ENCODE assay signal across 30 cellular contexts in genomic region chr1:180539103-180539502, GRCh38. TPM values are rescaled to one million over a fixed set of nuclear protein-coding genes. Genes with fewer than 3 reads are reported as not detected.
"Had no signal": no experiment of that assay in that cellular context is flagged by ENCODE, and none has a peak within 500 bp of the region (broad histone marks: within the 10 kb centered on the region; RNA-seq: fewer than 3 reads in every experiment).

No MANE protein-coding gene starts in this region.

- H3K27ac ChIP-seq: left lung, right lobe of liver, testis, transverse colon had no signal

- H3K36me3 Mint-ChIP-seq: activated naive CD4-positive, alpha-beta T cell treated with anti-CD3 and anti-CD28 coated beads, Interleukin-2, amount 50 U/mL, for 24 hours had no signal

- DNase-seq: activated CD4-positive, alpha-beta T cell treated with anti-CD3 and anti-CD28 coated beads, Interleukin-2, amount 10 ng/mL, durations not matched to agents 7 days and 5 days; activated CD4-positive, CD25-positive, alpha-beta regulatory T cell treated with anti-CD3 and anti-CD28 coated beads, Interleukin-2, amount 50 U/mL, for 72 hours; activated CD8-positive, alpha-beta T cell treated with anti-CD3 and anti-CD28 coated beads for 36 hours; activated naive CD8-positive, alpha-beta T cell treated with anti-CD3 and anti-CD28 coated beads, Interleukin-2, amount 50 U/mL, for 24 hours; activated T-cell treated with anti-CD3 and anti-CD28 coated beads, Interleukin-2, amount 50 U/mL, for 48 hours; amygdala; endodermal cell; foreskin fibroblast; head of caudate nucleus; kidney glomerular epithelial cell; left lung; mucosa of descending colon; posterior cingulate gyrus; right lobe of liver; stimulated activated CD4-positive, alpha-beta T cell treated with anti-CD3 and anti-CD28 coated beads, Interleukin-2, amount 100 ng/mL, for 48 hours; stimulated activated naive CD4-positive, alpha-beta T cell treated with Interleukin-2 at 50 U/mL for 16 hours; T-helper 2 cell; testis; transverse colon had no signal

- H3K27me3 Mint-ChIP-seq: activated naive CD4-positive, alpha-beta T cell treated with anti-CD3 and anti-CD28 coated beads, Interleukin-2, amount 50 U/mL, for 24 hours had no signal

- H3K27ac Mint-ChIP-seq: activated CD4-positive, alpha-beta T cell treated with anti-CD3 and anti-CD28 coated beads, Interleukin-2, amount 10 ng/mL, durations not matched to agents 7 days and 5 days; activated CD8-positive, alpha-beta T cell treated with anti-CD3 and anti-CD28 coated beads for 36 hours; activated naive CD4-positive, alpha-beta T cell treated with anti-CD3 and anti-CD28 coated beads, Interleukin-2, amount 50 U/mL, for 24 hours; activated naive CD8-positive, alpha-beta T cell treated with anti-CD3 and anti-CD28 coated beads, Interleukin-2, amount 50 U/mL, for 24 hours; activated T-helper 2 cell treated with anti-CD3 and anti-CD28 coated beads, Interferon-gamma antibody, Interleukin-2, Interleukin-4, amounts not matched to agents 10 μg/mL and 5 μg/mL and 100 μg/mL, durations not matched to agents 14 hours and 24 hours and 36 hours; dendritic cell treated with granulocyte-macrophage colony-stimulating factor and Interleukin-4, amounts not matched to agents 40 ng/mL and 50 ng/mL, for 4 days; endodermal cell; nephron had no signal

- H3K4me1 ChIP-seq: left lung, transverse colon had no signal

- H3K4me3 Mint-ChIP-seq: activated CD4-positive, alpha-beta T cell treated with anti-CD3 and anti-CD28 coated beads, Interleukin-2, amount 10 ng/mL, durations not matched to agents 7 days and 5 days; activated CD8-positive, alpha-beta T cell treated with anti-CD3 and anti-CD28 coated beads for 36 hours; activated naive CD4-positive, alpha-beta T cell treated with anti-CD3 and anti-CD28 coated beads, Interleukin-2, amount 50 U/mL, for 24 hours; activated naive CD8-positive, alpha-beta T cell treated with anti-CD3 and anti-CD28 coated beads, Interleukin-2, amount 50 U/mL, for 24 hours; central memory CD8-positive, alpha-beta T cell; dendritic cell treated with granulocyte-macrophage colony-stimulating factor and Interleukin-4, amounts not matched to agents 40 ng/mL and 50 ng/mL, for 4 days; endodermal cell; nephron had no signal

- H3K9me3 Mint-ChIP-seq: activated CD4-positive, alpha-beta T cell treated with anti-CD3 and anti-CD28 coated beads, Interleukin-2, amount 10 ng/mL, durations not matched to agents 7 days and 5 days; activated CD8-positive, alpha-beta T cell treated with anti-CD3 and anti-CD28 coated beads for 36 hours; activated naive CD4-positive, alpha-beta T cell treated with anti-CD3 and anti-CD28 coated beads, Interleukin-2, amount 50 U/mL, for 24 hours; activated naive CD8-positive, alpha-beta T cell treated with anti-CD3 and anti-CD28 coated beads, Interleukin-2, amount 50 U/mL, for 24 hours; activated T-helper 2 cell treated with anti-CD3 and anti-CD28 coated beads, Interferon-gamma antibody, Interleukin-2, Interleukin-4, amounts not matched to agents 10 μg/mL and 5 μg/mL and 100 μg/mL, durations not matched to agents 14 hours and 24 hours and 36 hours; central memory CD8-positive, alpha-beta T cell; dendritic cell treated with granulocyte-macrophage colony-stimulating factor and Interleukin-4, amounts not matched to agents 40 ng/mL and 50 ng/mL, for 4 days; endodermal cell; nephron had no signal

- H3K4me1 Mint-ChIP-seq: activated CD4-positive, alpha-beta T cell treated with anti-CD3 and anti-CD28 coated beads, Interleukin-2, amount 10 ng/mL, durations not matched to agents 7 days and 5 days; activated naive CD4-positive, alpha-beta T cell treated with anti-CD3 and anti-CD28 coated beads, Interleukin-2, amount 50 U/mL, for 24 hours; activated naive CD8-positive, alpha-beta T cell treated with anti-CD3 and anti-CD28 coated beads, Interleukin-2, amount 50 U/mL, for 24 hours; central memory CD8-positive, alpha-beta T cell had no signal

- H3K4me3 ChIP-seq: left lung, mucosa of descending colon, right lobe of liver, testis, transverse colon had no signal

- ATAC-seq: activated CD8-positive, alpha-beta T cell treated with anti-CD3 and anti-CD28 coated beads for 36 hours; activated naive CD8-positive, alpha-beta T cell treated with anti-CD3 and anti-CD28 coated beads, Interleukin-2, amount 50 U/mL, for 24 hours; esophagus mucosa; left lung; mucosa of descending colon; right lobe of liver had no signal

- H3K9me3 ChIP-seq: left lung, mucosa of descending colon, right lobe of liver, testis, transverse colon had no signal

- H3K36me3 ChIP-seq: left lung, right lobe of liver, transverse colon had no signal

- H3K27me3 ChIP-seq: left lung, right lobe of liver, testis, transverse colon had no signal

RNA-seq across cellular contexts. Expression of gene OVAAL, which starts 19.7 kb away (rescaled TPM):
- total RNA-seq: activated CD4-positive, alpha-beta T cell treated with anti-CD3 and anti-CD28 coated beads, Interleukin-2, amount 10 ng/mL, durations not matched to agents 7 days and 5 days; activated CD8-positive, alpha-beta T cell treated with anti-CD3 and anti-CD28 coated beads for 36 hours; activated T-helper 2 cell treated with anti-CD3 and anti-CD28 coated beads, Interferon-gamma antibody, Interleukin-2, Interleukin-4, amounts not matched to agents 10 μg/mL and 5 μg/mL and 100 μg/mL, durations not matched to agents 14 hours and 24 hours and 36 hours; endodermal cell; esophagus mucosa; left lung; lung microvascular endothelial cell; mesenteric fat pad; mucosa of descending colon; osteoblast; right lobe of liver; skeletal muscle tissue; testis had no signal
- polyA plus RNA-seq: urinary bladder had no signal
